In the genomic region with DNA sequence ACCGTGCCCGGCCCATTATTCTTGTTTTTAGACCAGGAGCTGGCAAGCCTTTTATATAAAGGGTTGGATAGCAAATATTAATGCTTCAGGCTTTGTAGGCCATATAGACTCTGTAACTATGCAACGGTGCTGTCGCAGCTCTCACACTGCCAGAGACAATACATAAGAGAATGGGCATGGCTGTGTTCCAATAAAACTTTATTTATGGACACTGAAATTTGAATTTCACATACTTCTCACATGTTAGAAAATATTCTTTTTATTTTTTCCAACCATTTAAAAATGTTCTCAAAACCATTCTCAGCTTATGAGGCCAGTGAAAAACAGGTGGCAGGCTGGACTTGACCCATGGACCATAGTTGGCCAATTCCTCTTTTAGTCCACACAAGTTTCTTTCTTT, we compare ENCODE assay signal across 36 cellular contexts.
"Had no signal": no experiment of that assay in that cellular context is flagged by ENCODE, and none has a peak within 500 bp of the region (broad histone marks: within the 10 kb centered on the region; RNA-seq: fewer than 3 reads in every experiment).

No MANE protein-coding gene starts in this region.

- H3K4me3 Mint-ChIP-seq: activated B cell treated with CpG ODN at 0.5 μM for 24 hours; activated CD4-positive, alpha-beta memory T cell treated with anti-CD3 and anti-CD28 coated beads for 36 hours; activated CD4-positive, alpha-beta T cell treated with anti-CD3 and anti-CD28 coated beads, Interleukin-2, amount 10 ng/mL, durations not matched to agents 24 days and 14 days; activated CD8-positive, alpha-beta T cell treated with anti-CD3 and anti-CD28 coated beads for 36 hours; activated naive CD4-positive, alpha-beta T cell treated with anti-CD3 and anti-CD28 coated beads for 36 hours; activated naive CD8-positive, alpha-beta T cell treated with anti-CD3 and anti-CD28 coated beads for 36 hours; activated T-cell treated with anti-CD3 and anti-CD28 coated beads, Interleukin-2, amount 50 U/mL, for 4 hours; activated T-cell treated with anti-CD3 and anti-CD28 coated beads, Interleukin-2, amount 50 U/mL, for 72 hours; activated T-helper 1 cell treated with anti-CD3 and anti-CD28 coated beads, Interleukin-12 subunit alpha, Interleukin-12 subunit beta, Interleukin-2, Interleukin-4 antibody, amounts not matched to agents 30 ng/mL and 10 ng/mL and 1 ng/mL, durations not matched to agents 14 hours and 24 hours and 36 hours; activated T-helper 17 cell treated with anti-CD3 and anti-CD28 coated beads, Interleukin-2, amount 50 U/mL, for 72 hours; T-helper 1 cell treated with Interleukin-12 subunit alpha and Interleukin-12 subunit beta and Interleukin-4 antibody, amounts not matched to agents 30 μg/mL and 1 μg/mL, for 36 hours; T-helper 2 cell treated with Interferon-gamma antibody and Interleukin-4, amounts not matched to agents 5 μg/mL and 100 μg/mL, for 36 hours had no signal

- H3K36me3 ChIP-seq: adrenal gland, brain microvascular endothelial cell, breast epithelium had no signal

- FAIRE-seq: astrocyte, TTC549 had no signal

- H3K9me3 Mint-ChIP-seq: activated B cell treated with CpG ODN at 0.5 μM for 24 hours; activated CD4-positive, alpha-beta memory T cell treated with anti-CD3 and anti-CD28 coated beads for 36 hours; activated CD4-positive, alpha-beta T cell treated with anti-CD3 and anti-CD28 coated beads, Interleukin-2, amount 10 ng/mL, durations not matched to agents 24 days and 14 days; activated CD8-positive, alpha-beta T cell treated with anti-CD3 and anti-CD28 coated beads for 36 hours; activated naive CD4-positive, alpha-beta T cell treated with anti-CD3 and anti-CD28 coated beads for 36 hours; activated naive CD4-positive, alpha-beta T cell treated with anti-CD3 and anti-CD28 coated beads, Interleukin-2, amount 50 U/mL, for 72 hours; activated naive CD8-positive, alpha-beta T cell treated with anti-CD3 and anti-CD28 coated beads for 36 hours; activated T-cell treated with anti-CD3 and anti-CD28 coated beads, Interleukin-2, amount 50 U/mL, for 4 hours; activated T-cell treated with anti-CD3 and anti-CD28 coated beads, Interleukin-2, amount 50 U/mL, for 72 hours; activated T-helper 1 cell treated with anti-CD3 and anti-CD28 coated beads, Interleukin-12 subunit alpha, Interleukin-12 subunit beta, Interleukin-2, Interleukin-4 antibody, amounts not matched to agents 30 ng/mL and 10 ng/mL and 1 ng/mL, durations not matched to agents 14 hours and 24 hours and 36 hours; activated T-helper 17 cell treated with anti-CD3 and anti-CD28 coated beads, Interleukin-2, amount 50 U/mL, for 72 hours; T-helper 1 cell treated with Interleukin-12 subunit alpha and Interleukin-12 subunit beta and Interleukin-4 antibody, amounts not matched to agents 30 μg/mL and 1 μg/mL, for 36 hours; T-helper 2 cell treated with Interferon-gamma antibody and Interleukin-4, amounts not matched to agents 5 μg/mL and 100 μg/mL, for 36 hours had no signal

- H3K4me1 ChIP-seq: adrenal gland, body of pancreas, breast epithelium had no signal

- DNase-seq: activated B cell treated with CpG ODN at 0.5 μM for 24 hours; activated CD4-positive, alpha-beta memory T cell treated with anti-CD3 and anti-CD28 coated beads for 36 hours; activated CD4-positive, alpha-beta T cell treated with anti-CD3 and anti-CD28 coated beads for 4 hours; activated CD4-positive, alpha-beta T cell treated with anti-CD3 and anti-CD28 coated beads, Interleukin-2, amount 10 ng/mL, durations not matched to agents 24 days and 14 days; activated CD4-positive, alpha-beta T cell treated with anti-CD3 and anti-CD28 coated beads, Interleukin-2, amount 50 U/mL, for 1 hour; activated CD4-positive, alpha-beta T cell treated with anti-CD3 and anti-CD28 coated beads, Interleukin-2, amount 50 U/mL, for 4 hours; activated CD4-positive, CD25-positive, alpha-beta regulatory T cell treated with anti-CD3 and anti-CD28 coated beads, Interleukin-2, amount 50 U/mL, for 72 hours; activated CD8-positive, alpha-beta memory T cell treated with anti-CD3 and anti-CD28 coated beads, Interleukin-2, amount 50 U/mL, for 4 hours; activated CD8-positive, alpha-beta T cell treated with anti-CD3 and anti-CD28 coated beads for 36 hours; activated effector memory CD4-positive, alpha-beta T cell treated with anti-CD3 and anti-CD28 coated beads, Interleukin-2, amount 50 U/mL, for 16 hours; activated gamma-delta T cell treated with Interleukin-2 at 50 U/mL for 16 hours; activated naive CD4-positive, alpha-beta T cell; activated naive CD4-positive, alpha-beta T cell treated with anti-CD3 and anti-CD28 coated beads for 36 hours; activated naive CD4-positive, alpha-beta T cell treated with anti-CD3 and anti-CD28 coated beads, Interleukin-2, amount 50 U/mL, for 16 hours; activated naive CD8-positive, alpha-beta T cell treated with anti-CD3 and anti-CD28 coated beads for 36 hours; activated T-cell treated with anti-CD3 and anti-CD28 coated beads for 4 hours; activated T-cell treated with anti-CD3 and anti-CD28 coated beads, Interleukin-2, amount 50 U/mL, for 1 hour; activated T-cell treated with anti-CD3 and anti-CD28 coated beads, Interleukin-2, amount 50 U/mL, for 4 hours; activated T-cell treated with anti-CD3 and anti-CD28 coated beads, Interleukin-2, amount 50 U/mL, for 72 hours; amniotic stem cell; aorta; body of pancreas; brain microvascular endothelial cell; central memory CD4-positive, alpha-beta T cell; T-helper 2 cell; T-helper 9 cell had no signal

- H3K4me3 ChIP-seq: adrenal gland, body of pancreas, breast epithelium had no signal

- H3K27ac Mint-ChIP-seq: activated B cell treated with CpG ODN at 0.5 μM for 24 hours; activated CD4-positive, alpha-beta memory T cell treated with anti-CD3 and anti-CD28 coated beads for 36 hours; activated CD4-positive, alpha-beta T cell treated with anti-CD3 and anti-CD28 coated beads, Interleukin-2, amount 10 ng/mL, durations not matched to agents 24 days and 14 days; activated CD8-positive, alpha-beta T cell treated with anti-CD3 and anti-CD28 coated beads for 36 hours; activated naive CD4-positive, alpha-beta T cell treated with anti-CD3 and anti-CD28 coated beads for 36 hours; activated naive CD8-positive, alpha-beta T cell treated with anti-CD3 and anti-CD28 coated beads for 36 hours; activated T-cell treated with anti-CD3 and anti-CD28 coated beads, Interleukin-2, amount 50 U/mL, for 72 hours; activated T-helper 1 cell treated with anti-CD3 and anti-CD28 coated beads, Interleukin-12 subunit alpha, Interleukin-12 subunit beta, Interleukin-2, Interleukin-4 antibody, amounts not matched to agents 30 ng/mL and 10 ng/mL and 1 ng/mL, durations not matched to agents 14 hours and 24 hours and 36 hours; activated T-helper 17 cell treated with anti-CD3 and anti-CD28 coated beads, Interleukin-2, amount 50 U/mL, for 72 hours; T-helper 1 cell treated with Interleukin-12 subunit alpha and Interleukin-12 subunit beta and Interleukin-4 antibody, amounts not matched to agents 30 μg/mL and 1 μg/mL, for 36 hours; T-helper 2 cell treated with Interferon-gamma antibody and Interleukin-4, amounts not matched to agents 5 μg/mL and 100 μg/mL, for 36 hours had no signal

- H3K27ac ChIP-seq: adrenal gland, body of pancreas, brain microvascular endothelial cell, breast epithelium, VCaP had no signal

- H3K27me3 ChIP-seq: adrenal gland, body of pancreas, brain microvascular endothelial cell, breast epithelium had no signal

- H3K4me1 Mint-ChIP-seq: activated B cell treated with CpG ODN at 0.5 μM for 24 hours; activated naive CD8-positive, alpha-beta T cell treated with anti-CD3 and anti-CD28 coated beads for 36 hours; activated T-helper 17 cell treated with anti-CD3 and anti-CD28 coated beads, Interleukin-2, amount 50 U/mL, for 72 hours had no signal

- H3K9me3 ChIP-seq: adrenal gland, body of pancreas, breast epithelium had no signal

- H3K27me3 Mint-ChIP-seq: activated B cell treated with CpG ODN at 0.5 μM for 24 hours; activated CD4-positive, alpha-beta memory T cell treated with anti-CD3 and anti-CD28 coated beads for 36 hours; activated CD4-positive, alpha-beta T cell treated with anti-CD3 and anti-CD28 coated beads, Interleukin-2, amount 10 ng/mL, durations not matched to agents 24 days and 14 days; activated CD8-positive, alpha-beta T cell treated with anti-CD3 and anti-CD28 coated beads for 36 hours; activated naive CD8-positive, alpha-beta T cell treated with anti-CD3 and anti-CD28 coated beads for 36 hours; activated T-helper 17 cell treated with anti-CD3 and anti-CD28 coated beads, Interleukin-2, amount 50 U/mL, for 72 hours had no signal

- H3K36me3 Mint-ChIP-seq: activated CD4-positive, alpha-beta memory T cell treated with anti-CD3 and anti-CD28 coated beads for 36 hours; activated naive CD4-positive, alpha-beta T cell treated with anti-CD3 and anti-CD28 coated beads, Interleukin-2, amount 50 U/mL, for 72 hours had no signal

- ATAC-seq: activated CD8-positive, alpha-beta T cell treated with anti-CD3 and anti-CD28 coated beads for 36 hours; activated naive CD4-positive, alpha-beta T cell treated with anti-CD3 and anti-CD28 coated beads, Interleukin-2, amount 50 U/mL, for 72 hours; activated T-cell treated with anti-CD3 and anti-CD28 coated beads, Interleukin-2, amount 50 U/mL, for 4 hours; activated T-cell treated with anti-CD3 and anti-CD28 coated beads, Interleukin-2, amount 50 U/mL, for 72 hours; activated T-helper 17 cell treated with anti-CD3 and anti-CD28 coated beads, Interleukin-2, amount 50 U/mL, for 72 hours; body of pancreas had no signal
